18 cellular contexts compared by ENCODE assay signal in genomic region chr2:200943527-200944120, GRCh38. TPM values are rescaled to one million over a fixed set of nuclear protein-coding genes. Genes with fewer than 3 reads are reported as not detected.
DNase-seq lines count a peak whose midpoint lies in the region; ATAC-seq, FAIRE-seq and TF ChIP-seq lines count a peak whose summit lies in the region.
"Had no signal": no experiment of that assay in that cellular context is flagged by ENCODE, and none has a peak within 500 bp of the region (broad histone marks: within the 10 kb centered on the region; RNA-seq: fewer than 3 reads in every experiment).

No MANE protein-coding gene starts in this region.

- H3K4me1 ChIP-seq in A549 = peaks cover 32% of the 10 kb centered on the region
- H3K4me1 ChIP-seq in CD8-positive, alpha-beta T cell (ENCODE audit: insufficient read depth, low read length) = no peaks in the 10 kb centered on the region
- H3K4me1 ChIP-seq: left ventricle myocardium inferior, pancreas, vagina had no signal

- no peak for TF ChIP-seq RAD21 in A549 (conservative IDR thresholded peaks at IDR 0.05 in 1 of 2, IDR thresholded peaks at IDR 0.05 in 1 of 2)

- 73% methylated on average over 1 of the region's 1 CpG for WGBS in A549 (ENCODE audit: missing lambda C conversion rate)

- TF ChIP-seq EP300 in A549 (IDR thresholded peaks at IDR 0.05) = no peak

- H3K4me2 ChIP-seq in A549 = no peak overlapping the region

- POLR2A ChIA-PET in A549 (lab: Yijun Ruan, JAX) = no interaction called here
- POLR2A ChIA-PET in CD8-positive, alpha-beta T cell (lab: Charles Lee) = interaction anchor here (0.6 kb wide), 2 partner anchors 16 to 243 kb away, joined by 3 to 7 read pairs; no protein-coding TSS in a partner anchor

- no peaks in the 10 kb centered on the region for H3K27me3 Mint-ChIP-seq in CD8-positive, alpha-beta T cell (ENCODE audit: low read depth)
- H3K27me3 Mint-ChIP-seq in T-helper 17 cell = no peaks in the 10 kb centered on the region
- no peaks in the 10 kb centered on the region for H3K27me3 Mint-ChIP-seq in memory B cell
- H3K27me3 Mint-ChIP-seq: B cell had no signal

- no peaks in the 10 kb centered on the region for H3K9me3 ChIP-seq in A549
- no peaks in the 10 kb centered on the region for H3K9me3 ChIP-seq in CD8-positive, alpha-beta T cell (ENCODE audit: low read length)
- no peaks in the 10 kb centered on the region for H3K9me3 ChIP-seq in T-helper 17 cell (ENCODE audit: control insufficient read depth, low read length, poor library complexity, severe bottlenecking)
- H3K9me3 ChIP-seq: left ventricle myocardium inferior, pancreas, vagina had no signal

- H3K36me3 ChIP-seq in CD8-positive, alpha-beta T cell (ENCODE audit: insufficient read depth, low read length) = peaks cover 17% of the 10 kb centered on the region

- no peak for FAIRE-seq in A549 (lab: Jason Lieb, UNC)
- FAIRE-seq in HTR-8/SVneo (lab: Jason Lieb, UNC) = no peak
- FAIRE-seq: G401.6, pancreas had no signal

- H3K27ac ChIP-seq in A549 = peak overlapping the region; percentile 82 to 85
- no peak overlapping the region for H3K27ac ChIP-seq in CD8-positive, alpha-beta T cell (ENCODE audit: low read depth, low read length)
- H3K27ac ChIP-seq: cardiac muscle cell, left ventricle myocardium inferior, pancreas, vagina had no signal

- no peak for TF ChIP-seq POLR2A in A549 (IDR thresholded peaks at IDR 0.05; ENCODE audit: low read length)

- no peak for DNase-seq in A549 (ENCODE audit: low read depth in 1 of 2, low spot score in 1 of 2)
- no peak for DNase-seq in CD8-positive, alpha-beta T cell
- no peak for DNase-seq in T-helper 17 cell
- no peak for DNase-seq in memory B cell (ENCODE audit: low spot score in 2 of 2)
- DNase-seq in HTR-8/SVneo (ENCODE audit: insufficient read length, low spot score) = no peak
- no peak for DNase-seq in middle frontal gyrus (ENCODE audit: extremely low spot score, low spot score)
- DNase-seq in left lobe of liver (ENCODE audit: low spot score) = no peak
- DNase-seq: activated CD8-positive, alpha-beta memory T cell treated with anti-CD3 and anti-CD28 coated beads, Interleukin-2, amount 50 U/mL, for 4 hours; left ventricle myocardium inferior; NCI-H1417 treated with DMSO at 0.1 percent for 48 hours; NCI-H2171 treated with DMSO at 0.1 percent for 48 hours; NCI-H748 treated with DMSO at 0.1 percent for 48 hours; pancreas had no signal

- CTCF ChIA-PET in A549 (lab: Yijun Ruan, JAX) = interaction anchor here (0.9 to 1.6 kb wide), 2 partner anchors 30 to 234 kb away, joined by 3 to 7 read pairs; no protein-coding TSS in a partner anchor
- CTCF ChIA-PET in CD8-positive, alpha-beta T cell (lab: Charles Lee) = interaction anchor here (0.5 kb wide), 1 partner anchor 58 kb away, joined by 3 read pairs; no protein-coding TSS in a partner anchor

- peak overlapping the region; percentile 41 for H3K27ac Mint-ChIP-seq in CD8-positive, alpha-beta T cell
- H3K27ac Mint-ChIP-seq in T-helper 17 cell (peak overlapping the region; percentile 75), memory B cell (peak overlapping the region; percentile 2)
- H3K27ac Mint-ChIP-seq: B cell had no signal

- no peaks in the 10 kb centered on the region for H3K9me3 Mint-ChIP-seq in CD8-positive, alpha-beta T cell
- no peaks in the 10 kb centered on the region for H3K9me3 Mint-ChIP-seq in memory B cell

- no peak overlapping the region for H3K4me3 Mint-ChIP-seq in CD8-positive, alpha-beta T cell
- H3K4me3 Mint-ChIP-seq in T-helper 17 cell = no peak overlapping the region
- no peak overlapping the region for H3K4me3 Mint-ChIP-seq in memory B cell
- H3K4me3 Mint-ChIP-seq: B cell had no signal

- peaks cover 78% of the 10 kb centered on the region for H3K36me3 Mint-ChIP-seq in CD8-positive, alpha-beta T cell
- H3K36me3 Mint-ChIP-seq in T-helper 17 cell (ENCODE audit: low read depth) (peaks cover 12% of the 10 kb centered on the region), memory B cell (peaks cover 21% of the 10 kb centered on the region)

- H3K4me3 ChIP-seq in A549 = no peak overlapping the region
- H3K4me3 ChIP-seq in CD8-positive, alpha-beta T cell (ENCODE audit: low read depth, low read length) = no peak overlapping the region
- H3K4me3 ChIP-seq: cardiac muscle cell, left ventricle myocardium inferior, pancreas, vagina had no signal

- H3K4me1 Mint-ChIP-seq in CD8-positive, alpha-beta T cell (ENCODE audit: low read depth) = peaks cover 1% of the 10 kb centered on the region
- peaks cover 9% of the 10 kb centered on the region for H3K4me1 Mint-ChIP-seq in T-helper 17 cell
- H3K4me1 Mint-ChIP-seq in memory B cell = peaks cover 2% of the 10 kb centered on the region
- H3K4me1 Mint-ChIP-seq: B cell had no signal

- intact Hi-C loops in CD8-positive, alpha-beta T cell (cut with DNase I, micrococcal nuclease) = no loop called here

- no peak for TF ChIP-seq CTCF in A549 (IDR thresholded peaks at IDR 0.05)
- no peak for TF ChIP-seq CTCF in CD8-positive, alpha-beta T cell (IDR thresholded peaks at IDR 0.05)

- ATAC-seq in A549 (no peak), T-helper 17 cell (no peak), memory B cell (ENCODE audit: low read depth) (no peak), left lobe of liver (no peak)
- ATAC-seq in CD8-positive, alpha-beta T cell = no peak
- ATAC-seq: esophagus mucosa, pancreas had no signal

- no peaks in the 10 kb centered on the region for H3K27me3 ChIP-seq in CD8-positive, alpha-beta T cell (ENCODE audit: insufficient read depth, low read length)
- H3K27me3 ChIP-seq: cardiac muscle cell, pancreas, vagina had no signal

TF ChIP-seq in A549, 52 proteins besides CTCF, POLR2A, EP300 and RAD21:
- TF ChIP-seq MAZ (IDR thresholded peaks at IDR 0.05; ENCODE audit: borderline replicate concordance, low read depth, low read length) = no peak

RNA-seq across cellular contexts. Expression of gene ORC2, which starts 19.8 kb away (rescaled TPM):
- polyA plus RNA-seq in A549 (2011; rRNA removed) (20.9 and 23.3 TPM in 2 replicates), A549 (2017; fragmentation: RNase III; extraction: RNeasy Plus Mini Kit Qiagen cat#74134 plus additional on column Dnase treatment) (20.7 to 24.5 TPM (median 22.9 TPM) in 3 replicates)
- polyA plus RNA-seq in A549 (2012; cell fraction: cytosol; rRNA removed) = 3.5 and 4.1 TPM in 2 replicates
- polyA plus RNA-seq in A549 (2012; cell fraction: nucleus; rRNA removed) = 3.7 and 6.4 TPM in 2 replicates
- polyA minus RNA-seq in A549 (2011; rRNA and poly(A)+ RNA removed) = 8.7 and 9.1 TPM in 2 replicates
- total RNA-seq in CD8-positive, alpha-beta T cell = 10 to 100 TPM; 17.7 to 21.3 TPM
- total RNA-seq in T-helper 17 cell (10 to 100 TPM; 28.7 to 29.8 TPM), left lobe of liver (8.2 TPM)

RNA-seq across cellular contexts. Expression of gene NIF3L1, which starts 54.5 kb away (rescaled TPM):
- 103 and 127 TPM in 2 replicates for polyA plus RNA-seq in A549 (2011; rRNA removed)
- 72.7 and 77.0 TPM in 2 replicates for polyA plus RNA-seq in A549 (2012; cell fraction: cytosol; rRNA removed)
- 53.4 and 93.1 TPM in 2 replicates for polyA plus RNA-seq in A549 (2012; cell fraction: nucleus; rRNA removed)
- polyA plus RNA-seq in A549 (2017; fragmentation: RNase III; extraction: RNeasy Plus Mini Kit Qiagen cat#74134 plus additional on column Dnase treatment) = 47.0 to 49.5 TPM (median 47.3 TPM) in 3 replicates
- polyA minus RNA-seq in A549 (2011; rRNA and poly(A)+ RNA removed) = 65.9 and 77.4 TPM in 2 replicates
- total RNA-seq in CD8-positive, alpha-beta T cell = 1 to 10 TPM; 3.8 to 4.9 TPM
- total RNA-seq in T-helper 17 cell = 10 to 100 TPM in 1 of 2 donors, 1 to 10 TPM in 1; 6.9 to 10.6 TPM
- 11.6 TPM for total RNA-seq in left lobe of liver

RNA-seq across cellular contexts. Expression of gene PPIL3, which starts 54.7 kb away (rescaled TPM):
- polyA plus RNA-seq in A549 (2011; rRNA removed) (62.6 and 75.6 TPM in 2 replicates), A549 (2017; fragmentation: RNase III; extraction: RNeasy Plus Mini Kit Qiagen cat#74134 plus additional on column Dnase treatment) (27.5 to 30.3 TPM (median 29.0 TPM) in 3 replicates)
- polyA plus RNA-seq in A549 (2012; cell fraction: cytosol; rRNA removed) = 18.4 and 23.3 TPM in 2 replicates
- 8.2 and 13.7 TPM in 2 replicates for polyA plus RNA-seq in A549 (2012; cell fraction: nucleus; rRNA removed)
- polyA minus RNA-seq in A549 (2011; rRNA and poly(A)+ RNA removed) = 10.4 and 11.4 TPM in 2 replicates
- total RNA-seq in CD8-positive, alpha-beta T cell = 10 to 100 TPM; 48.6 to 51.0 TPM
- total RNA-seq in T-helper 17 cell (10 to 100 TPM; 22.1 to 25.7 TPM), left lobe of liver (19.3 TPM)

Comparison
In these comparisons a context has a peak if more than half of its experiments do, and no peak if none do; other contexts are left out.
1. H3K27ac Mint-ChIP-seq: peak in every context shown above with its lines; median percentile 75 in T-helper 17 cell; 41 in CD8-positive, alpha-beta T cell; 2 in memory B cell.